Comparison of ENCODE assay signal across 9 cellular contexts in genomic region chr11:36333897-36334296, GRCh38. TPM values are rescaled to one million over a fixed set of nuclear protein-coding genes. Genes with fewer than 3 reads are reported as not detected.
DNase-seq lines count a peak whose midpoint lies in the region; ATAC-seq, FAIRE-seq and TF ChIP-seq lines count a peak whose summit lies in the region.
"Had no signal": no experiment of that assay in that cellular context is flagged by ENCODE, and none has a peak within 500 bp of the region (broad histone marks: within the 10 kb centered on the region; RNA-seq: fewer than 3 reads in every experiment).

No MANE protein-coding gene starts in this region.

- H3K9me1 ChIP-seq in K562 (ENCODE audit: control insufficient read depth, insufficient read depth, low read length) = no peaks in the 10 kb centered on the region

- H3K27ac ChIP-seq in K562 (ENCODE audit: extremely low read depth, low read depth, low read length) = no peak overlapping the region

- 3% methylated on average over 2 of the region's 2 CpGs for WGBS in K562 (ENCODE audit: insufficient coverage, low coverage, missing lambda C conversion rate)

- H2AFZ ChIP-seq in K562 (ENCODE audit: low read depth, low read length) = peak overlapping the region; percentile 46; the same call in 1 of the 2 replicates

- in situ Hi-C loops in K562 (cut with MboI) = no loop called here

- no peaks in the 10 kb centered on the region for H3K9me3 ChIP-seq in K562 (replicated peaks; ENCODE audit: control insufficient read depth, insufficient read depth, low read depth, low read length)
- no peaks in the 10 kb centered on the region for H3K9me3 ChIP-seq in mucosa of descending colon

- no peak overlapping the region for H3K4me2 ChIP-seq in K562 (ENCODE audit: insufficient read depth, low read length)

- peak; percentile 94 for FAIRE-seq in K562 (lab: Jason Lieb, UNC)

- H3K4me3 ChIP-seq in K562 (no peak overlapping the region), mucosa of descending colon (no peak overlapping the region)

- H4K20me1 ChIP-seq in K562 (replicated peaks; ENCODE audit: control insufficient read depth, insufficient read depth, low read length) = no peaks in the 10 kb centered on the region

- DNase-seq in NCI-H2029 (lab: John Stamatoyannopoulos, UW) (peak; percentile 18), NCI-H2029 treated with DMSO at 0.1 percent for 48 hours (lab: John Stamatoyannopoulos, UW) (no peak), LHCN-M2 (ENCODE audit: low read depth) (peak; percentile 49), K562 (ENCODE audit: extremely low read depth in 1 of 4, low spot score in 3 of 4) (peak; percentile 61 to 69 (median 65)), mucosa of descending colon (no peak), NCI-H2107 treated with DMSO at 0.1 percent for 48 hours (lab: John Stamatoyannopoulos, UW; ENCODE audit: unreplicated experiment) (no peak)
- DNase-seq: activated gamma-delta T cell treated with Interleukin-2 at 50 U/mL for 16 hours had no signal

- intact Hi-C loops in K562 (cut with micrococcal nuclease) (no loop called here), mucosa of descending colon (cut with DNase I, micrococcal nuclease) (no loop called here)

- H3K36me3 ChIP-seq in K562 (ENCODE audit: control insufficient read depth, insufficient read depth, low read length) = no peaks in the 10 kb centered on the region
- H3K36me3 ChIP-seq in mucosa of descending colon (ENCODE audit: low read depth) = no peaks in the 10 kb centered on the region

- H3K27me3 ChIP-seq in K562 (ENCODE audit: control insufficient read depth in 2 of 2, insufficient read depth in 2 of 2, low read length in 2 of 2) = no peaks in the 10 kb centered on the region; a peak in 1 of 5 replicates

- TF ChIP-seq POLR2A in K562 (conservative IDR thresholded peaks at IDR 0.05) = no peak

- ATAC-seq in K562 = peak; percentile 99
- peak; percentile 72 for ATAC-seq in mucosa of descending colon
- ATAC-seq in GM21447 (IDR thresholded peaks at IDR 0.05; ENCODE audit: unreplicated experiment) = no peak
- ATAC-seq in HG03039 (IDR thresholded peaks at IDR 0.05; ENCODE audit: unreplicated experiment) = no peak

- no peak for TF ChIP-seq EP300 in K562 (IDR thresholded peaks at IDR 0.05; ENCODE audit: low read length)

- BruUV-seq in K562 (replicated peaks; lab: Mats Ljungman, UMichigan) = no TSS peak

- POLR2A ChIA-PET in K562 (lab: Yijun Ruan, JAX) = no interaction called here

- TF ChIP-seq CTCF in K562 (IDR thresholded peaks at IDR 0.05 in 2 of 3, conservative IDR thresholded peaks at IDR 0.05 in 1 of 3; ENCODE audit: insufficient read depth in 2 of 3, low read depth in 1 of 3, low read length in 3 of 3) (no peak), mucosa of descending colon (IDR thresholded peaks at IDR 0.05) (no peak)

- H3K4me1 ChIP-seq in K562 (replicated peaks in 1 of 2; ENCODE audit: control insufficient read depth in 2 of 2, insufficient read depth in 2 of 2, low read length in 2 of 2) (no peaks in the 10 kb centered on the region), mucosa of descending colon (ENCODE audit: low read depth) (no peaks in the 10 kb centered on the region)

- no peak for TF ChIP-seq RAD21 in K562 (CRISPR knock-in tag; conservative IDR thresholded peaks at IDR 0.05 in 1 of 2, IDR thresholded peaks at IDR 0.05 in 1 of 2)

- no peaks in the 10 kb centered on the region for H3K79me2 ChIP-seq in K562 (ENCODE audit: control insufficient read depth, insufficient read depth, low read length)

- H3K9ac ChIP-seq in K562 (ENCODE audit: insufficient read depth in 1 of 2, low read depth in 2 of 2, low read length in 2 of 2) = no peak overlapping the region

- CTCF ChIA-PET in K562 (lab: Yijun Ruan, JAX; ENCODE audit: low intra/inter-chr PET ratio) = no interaction called here

TF ChIP-seq in K562, 482 proteins besides CTCF, POLR2A, EP300 and RAD21 (continues in another document):
- TF ChIP-seq CREM (IDR thresholded peaks at IDR 0.05; ENCODE audit: low read depth) = peak; percentile 59; the same call in 1 of the 2 replicates
- no peak for TF ChIP-seq POLR2H (tag; IDR thresholded peaks at IDR 0.05; ENCODE audit: low read depth)
- no peak for TF ChIP-seq ZC3H4 (CRISPR knock-in tag; IDR thresholded peaks at IDR 0.05; ENCODE audit: borderline replicate concordance)
- TF ChIP-seq KHSRP (IDR thresholded peaks at IDR 0.05) = no peak
- no peak for TF ChIP-seq ZNF384 (IDR thresholded peaks at IDR 0.05; ENCODE audit: low read depth, low read length)
- no peak for TF ChIP-seq MIER1 (IDR thresholded peaks at IDR 0.05; ENCODE audit: low read depth)
- TF ChIP-seq ERF (CRISPR knock-in tag; IDR thresholded peaks at IDR 0.05) = no peak
- no peak for TF ChIP-seq ZNF75A (CRISPR knock-in tag; IDR thresholded peaks at IDR 0.05)
- peak in 1 of 2 experiments; percentile 79 for TF ChIP-seq AFF1 (IDR thresholded peaks at IDR 0.05; ENCODE audit: low read depth in 1 of 2, partially characterized antibody in 2 of 2)
- peak; percentile 37; the same call in 1 of the 2 replicates for TF ChIP-seq MBD2 (IDR thresholded peaks at IDR 0.05; ENCODE audit: borderline replicate concordance, low read depth)

RNA-seq across cellular contexts. Expression of gene PRR5L, which starts 37.8 kb away (rescaled TPM):
- total RNA-seq in LHCN-M2 (2014; rRNA removed) (19.3 and 22.8 TPM in 2 replicates), K562 (2014; rRNA removed) (0.53 TPM in 1 of 2 replicates, not detected in the other), K562 (2014; rRNA removed; fragmentation: Illumina TruSeq; extraction: Trizol) (0.16 and 0.29 TPM in 2 replicates), K562 (2015; rRNA removed; fragmentation: Illumina TruSeq; extraction: Trizol) (0.11 TPM in 1 of 2 replicates, not detected in the other), K562 (2021) (0.07 and 0.60 TPM in 2 replicates), mucosa of descending colon (100 to 1,000 TPM; 138 to 250 (median 203) TPM)
- polyA plus RNA-seq in LHCN-M2 (2012) = 30.7 TPM
- total RNA-seq in K562 (2011; cell fraction: chromatin; rRNA removed; ENCODE audit: low replicate concordance) = 0.37 and 0.74 TPM in 2 replicates
- 0.50 and 0.66 TPM in 2 replicates for total RNA-seq in K562 (2011; cell fraction: nucleolus; rRNA removed)
- total RNA-seq in K562 (2011; cell fraction: nucleoplasm; rRNA removed) = 0.22 and 1.3 TPM in 2 replicates
- polyA plus RNA-seq in K562 (2011; rRNA removed) (0.15 and 0.36 TPM in 2 replicates), K562 (2014; fragmentation: Illumina TruSeq; extraction: Trizol) (0.39 and 0.40 TPM in 2 replicates), K562 (2014; fragmentation: Nextera tagmentation; extraction: Ambion mirVana) (under 1 TPM in 1 of 2 experiments, not detected in 1; 0.25 TPM), K562 (2014; rRNA removed) (0.50 and 2.5 TPM in 2 replicates)
- polyA plus RNA-seq in K562 (2011; cell fraction: cytosol; rRNA removed) = 0.09 and 0.15 TPM in 2 replicates
- polyA plus RNA-seq in K562 (2011; cell fraction: nucleus; rRNA removed) = 0.20 and 0.63 TPM in 2 replicates
- 0.30 and 0.79 TPM in 2 replicates for polyA plus RNA-seq in K562 (2012)
- polyA minus RNA-seq in K562 (2011; rRNA and poly(A)+ RNA removed) = 0.18 and 0.33 TPM in 2 replicates
- not detected in 2 replicates for polyA minus RNA-seq in K562 (2011; cell fraction: cytosol; rRNA and poly(A)+ RNA removed)
- 0.11 and 0.81 TPM in 2 replicates for polyA minus RNA-seq in K562 (2011; cell fraction: nucleus; rRNA and poly(A)+ RNA removed)

RNA-seq across cellular contexts. Expression of gene COMMD9, which starts 44.7 kb away (rescaled TPM):
- 58.2 and 64.0 TPM in 2 replicates for total RNA-seq in LHCN-M2 (2014; rRNA removed)
- 95.0 TPM for polyA plus RNA-seq in LHCN-M2 (2012)
- 7.3 and 10.3 TPM in 2 replicates for total RNA-seq in K562 (2011; cell fraction: chromatin; rRNA removed; ENCODE audit: low replicate concordance)
- 7.8 and 7.9 TPM in 2 replicates for total RNA-seq in K562 (2011; cell fraction: nucleolus; rRNA removed)
- 10.5 and 13.7 TPM in 2 replicates for total RNA-seq in K562 (2011; cell fraction: nucleoplasm; rRNA removed)
- 32.2 and 33.1 TPM in 2 replicates for total RNA-seq in K562 (2014; rRNA removed)
- 27.3 and 29.6 TPM in 2 replicates for total RNA-seq in K562 (2014; rRNA removed; fragmentation: Illumina TruSeq; extraction: Trizol)
- total RNA-seq in K562 (2015; rRNA removed; fragmentation: Illumina TruSeq; extraction: Trizol) = 38.9 and 40.0 TPM in 2 replicates
- 49.5 and 52.3 TPM in 2 replicates for total RNA-seq in K562 (2021)
- 41.8 and 46.5 TPM in 2 replicates for polyA plus RNA-seq in K562 (2011; rRNA removed)
- 40.7 and 66.0 TPM in 2 replicates for polyA plus RNA-seq in K562 (2011; cell fraction: cytosol; rRNA removed)
- polyA plus RNA-seq in K562 (2011; cell fraction: nucleus; rRNA removed) = 30.8 and 37.3 TPM in 2 replicates
- polyA plus RNA-seq in K562 (2012) = 31.3 and 34.4 TPM in 2 replicates
- polyA plus RNA-seq in K562 (2014; fragmentation: Illumina TruSeq; extraction: Trizol) = 40.6 and 58.6 TPM in 2 replicates
- 100 to 1,000 TPM; 115 to 121 TPM for polyA plus RNA-seq in K562 (2014; fragmentation: Nextera tagmentation; extraction: Ambion mirVana)
- 48.0 and 54.6 TPM in 2 replicates for polyA plus RNA-seq in K562 (2014; rRNA removed)
- polyA minus RNA-seq in K562 (2011; rRNA and poly(A)+ RNA removed) = 24.1 and 28.4 TPM in 2 replicates
- 15.6 and 19.9 TPM in 2 replicates for polyA minus RNA-seq in K562 (2011; cell fraction: cytosol; rRNA and poly(A)+ RNA removed)
- polyA minus RNA-seq in K562 (2011; cell fraction: nucleus; rRNA and poly(A)+ RNA removed) = 4.7 and 6.4 TPM in 2 replicates
- 10 to 100 TPM; 35.4 to 64.0 (median 40.8) TPM for total RNA-seq in mucosa of descending colon

Comparison
In these comparisons a context has a peak if more than half of its experiments do, and no peak if none do; other contexts are left out.
1. DNase-seq: peak in NCI-H2029 (single experiment), LHCN-M2 (single experiment) and K562 (4 of 4); none in NCI-H2029 treated with DMSO at 0.1 percent for 48 hours (single experiment), mucosa of descending colon (0 of 3) and NCI-H2107 treated with DMSO at 0.1 percent for 48 hours (single experiment).
2. ATAC-seq: peak in K562 (single experiment) and mucosa of descending colon (single experiment); none in GM21447 (single experiment) and HG03039 (single experiment).